8 cellular contexts compared by ENCODE assay signal in the genomic region with DNA sequence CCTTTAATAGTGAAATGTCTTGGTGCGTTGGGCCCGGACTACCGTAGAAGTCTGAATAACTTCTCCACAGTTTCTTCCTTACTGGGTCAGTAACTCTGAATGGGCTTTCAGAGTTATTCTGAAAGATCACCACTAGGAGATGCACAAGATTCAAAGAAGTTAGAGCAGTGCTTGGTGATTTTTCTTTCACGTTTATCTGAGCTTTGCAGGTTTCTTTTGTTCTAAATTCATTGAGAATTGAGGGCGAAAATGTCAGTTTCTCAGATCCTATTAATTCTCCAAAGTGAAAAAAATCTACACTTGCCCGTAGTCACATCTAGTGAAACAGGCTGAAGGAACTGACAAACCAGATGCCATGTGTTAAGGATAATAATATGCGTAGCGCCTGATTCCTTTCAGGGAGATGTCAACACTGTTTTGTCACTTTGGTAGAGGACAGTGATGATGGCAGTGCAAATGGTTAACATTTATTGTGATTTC.
A peak's percentile ranks its signal among the peaks of the same experiment; 100 is the strongest.
DNase-seq lines count a peak whose midpoint lies in the region; ATAC-seq, FAIRE-seq and TF ChIP-seq lines count a peak whose summit lies in the region.

No MANE protein-coding gene starts in this region.

- DNase-seq in DMS153 (lab: John Stamatoyannopoulos, UW) = peak; percentile 65
- peak; percentile 38 for DNase-seq in H54 (ENCODE audit: insufficient read length, low spot score)
- DNase-seq in NCI-H2196 (lab: John Stamatoyannopoulos, UW; ENCODE audit: unreplicated experiment) = peak; percentile 71
- DNase-seq in WTC11 (ENCODE audit: low spot score) = no peak
- DNase-seq in cardiac muscle cell (ENCODE audit: low read depth in 1 of 2, low spot score in 1 of 2) = peak; percentile 67 to 81
- peak; percentile 18 for DNase-seq in putamen (ENCODE audit: low spot score)
- no peak for DNase-seq in stimulated activated CD4-positive, alpha-beta T cell treated with anti-CD3 and anti-CD28 coated beads, Interleukin-4, amount 100 ng/mL, for 24 hours
- no peak for DNase-seq in activated effector memory CD4-positive, alpha-beta T cell treated with anti-CD3 and anti-CD28 coated beads, Interleukin-2, amount 50 U/mL, for 16 hours

- H3K27ac ChIP-seq in cardiac muscle cell = peak overlapping the region; percentile 72

- H3K4me3 Mint-ChIP-seq in WTC11 = no peak overlapping the region

- no peak for TF ChIP-seq POLR2A in H54 (IDR thresholded peaks at IDR 0.05; ENCODE audit: low read depth, low read length)

- CTCF ChIA-PET in WTC11 (lab: Charles Lee) = interaction anchor here (0.6 to 5.3 kb wide), 44 partner anchors 9 to 662 kb away, joined by 3 to 111 read pairs (median 4); partner anchors contain the start of gene CYP1B1

- no peaks in the 10 kb centered on the region; the same call in 1 of the 2 replicates for H3K27me3 Mint-ChIP-seq in WTC11 (ENCODE audit: low read depth)

- peaks cover 16% of the 10 kb centered on the region for H3K4me1 ChIP-seq in cardiac muscle cell (ENCODE audit: low read depth)

- no peaks in the 10 kb centered on the region for H3K36me3 Mint-ChIP-seq in WTC11

- POLR2A ChIA-PET in WTC11 (lab: Charles Lee) = interaction anchor here (0.6 to 1.0 kb wide), 2 partner anchors 9 to 10 kb away, joined by 3 to 7 read pairs; no protein-coding TSS in a partner anchor

- H3K27ac Mint-ChIP-seq in WTC11 = no peak overlapping the region

- peak; percentile 45 for TF ChIP-seq CTCF in WTC11 (IDR thresholded peaks at IDR 0.05)
- peak; percentile 92 for TF ChIP-seq CTCF in cardiac muscle cell (IDR thresholded peaks at IDR 0.05; ENCODE audit: low read depth, low read length)

- H3K4me1 Mint-ChIP-seq in WTC11 = peaks cover 13% of the 10 kb centered on the region

- no peaks in the 10 kb centered on the region for H3K27me3 ChIP-seq in cardiac muscle cell

- no peaks in the 10 kb centered on the region for H3K36me3 ChIP-seq in cardiac muscle cell

- FAIRE-seq in H54 (lab: Jason Lieb, UNC) = peak; percentile 58

- H3K9me3 Mint-ChIP-seq in WTC11 = peaks cover 1% of the 10 kb centered on the region

- no peak overlapping the region for H3K4me3 ChIP-seq in cardiac muscle cell

- ATAC-seq in WTC11 = peak; percentile 92

- no peaks in the 10 kb centered on the region for H3K9me3 ChIP-seq in cardiac muscle cell (ENCODE audit: low read depth)

TF ChIP-seq in WTC11, 78 proteins besides CTCF, POLR2A, EP300 and RAD21:
- TF ChIP-seq TCF7 (CRISPR knock-in tag; IDR thresholded peaks at IDR 0.05; ENCODE audit: low read depth) (no peak), ZNF396 (CRISPR knock-in tag; IDR thresholded peaks at IDR 0.05; ENCODE audit: borderline replicate concordance) (no peak), JUN (CRISPR knock-in tag; IDR thresholded peaks at IDR 0.05) (no peak), ZBTB43 (CRISPR knock-in tag; IDR thresholded peaks at IDR 0.05) (no peak), SMAD4 (CRISPR knock-in tag; IDR thresholded peaks at IDR 0.05) (no peak), SP1 (CRISPR knock-in tag; conservative IDR thresholded peaks at IDR 0.05) (no peak), ZNF232 (CRISPR knock-in tag; IDR thresholded peaks at IDR 0.05) (no peak)
- TF ChIP-seq, protein P1, sequence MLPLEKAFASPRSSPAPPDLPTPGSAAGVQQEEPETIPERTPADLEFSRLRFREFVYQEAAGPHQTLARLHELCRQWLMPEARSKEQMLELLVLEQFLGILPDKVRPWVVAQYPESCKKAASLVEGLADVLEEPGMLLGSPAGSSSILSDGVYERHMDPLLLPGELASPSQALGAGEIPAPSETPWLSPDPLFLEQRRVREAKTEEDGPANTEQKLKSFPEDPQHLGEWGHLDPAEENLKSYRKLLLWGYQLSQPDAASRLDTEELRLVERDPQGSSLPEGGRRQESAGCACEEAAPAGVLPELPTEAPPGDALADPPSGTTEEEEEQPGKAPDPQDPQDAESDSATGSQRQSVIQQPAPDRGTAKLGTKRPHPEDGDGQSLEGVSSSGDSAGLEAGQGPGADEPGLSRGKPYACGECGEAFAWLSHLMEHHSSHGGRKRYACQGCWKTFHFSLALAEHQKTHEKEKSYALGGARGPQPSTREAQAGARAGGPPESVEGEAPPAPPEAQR (CRISPR knock-in tag; IDR thresholded peaks at IDR 0.05) = no peak
- TF ChIP-seq, protein P2, sequence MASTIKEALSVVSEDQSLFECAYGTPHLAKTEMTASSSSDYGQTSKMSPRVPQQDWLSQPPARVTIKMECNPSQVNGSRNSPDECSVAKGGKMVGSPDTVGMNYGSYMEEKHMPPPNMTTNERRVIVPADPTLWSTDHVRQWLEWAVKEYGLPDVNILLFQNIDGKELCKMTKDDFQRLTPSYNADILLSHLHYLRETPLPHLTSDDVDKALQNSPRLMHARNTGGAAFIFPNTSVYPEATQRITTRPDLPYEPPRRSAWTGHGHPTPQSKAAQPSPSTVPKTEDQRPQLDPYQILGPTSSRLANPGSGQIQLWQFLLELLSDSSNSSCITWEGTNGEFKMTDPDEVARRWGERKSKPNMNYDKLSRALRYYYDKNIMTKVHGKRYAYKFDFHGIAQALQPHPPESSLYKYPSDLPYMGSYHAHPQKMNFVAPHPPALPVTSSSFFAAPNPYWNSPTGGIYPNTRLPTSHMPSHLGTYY (CRISPR knock-in tag; IDR thresholded peaks at IDR 0.05) = no peak

Comparison
In these comparisons a context has a peak if more than half of its experiments do, and no peak if none do; other contexts are left out.
1. DNase-seq: peak in DMS153 (single experiment), H54 (single experiment), NCI-H2196 (single experiment), cardiac muscle cell (2 of 2) and putamen (single experiment); none in WTC11 (single experiment), stimulated activated CD4-positive, alpha-beta T cell treated with anti-CD3 and anti-CD28 coated beads, Interleukin-4, amount 100 ng/mL, for 24 hours (single experiment) and activated effector memory CD4-positive, alpha-beta T cell treated with anti-CD3 and anti-CD28 coated beads, Interleukin-2, amount 50 U/mL, for 16 hours (single experiment).